In the genomic region with DNA sequence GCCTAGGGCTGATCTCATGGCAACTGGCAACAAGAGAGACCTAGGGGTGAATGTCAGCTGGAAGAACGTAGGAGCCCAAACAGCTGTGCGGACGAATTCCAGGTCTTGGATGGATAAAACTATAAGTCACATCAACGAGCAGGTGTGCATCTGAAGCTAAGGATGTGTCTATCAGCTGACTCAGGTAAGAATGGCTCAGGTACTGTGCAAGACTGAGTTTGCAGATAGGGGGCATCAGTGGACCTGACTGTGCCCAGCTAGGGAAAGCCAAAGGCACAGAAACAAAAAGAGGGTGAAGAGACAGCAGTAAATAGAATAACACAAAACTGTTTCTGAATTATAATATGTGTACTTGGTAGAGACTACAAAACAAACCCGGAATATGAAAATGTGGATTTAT, we compare ENCODE assay signal across 8 cellular contexts.
A peak's percentile ranks its signal among the peaks of the same experiment; 100 is the strongest.
DNase-seq lines count a peak whose midpoint lies in the region; ATAC-seq and TF ChIP-seq lines count a peak whose summit lies in the region.

No MANE protein-coding gene starts in this region.

- no peaks in the 10 kb centered on the region for H3K36me3 Mint-ChIP-seq in activated CD4-positive, alpha-beta T cell treated with anti-CD3 and anti-CD28 coated beads, Interleukin-2, amount 10 ng/mL, durations not matched to agents 24 days and 14 days (ENCODE audit: low read depth)

- peak; percentile 56 for ATAC-seq in Right ventricle myocardium superior (ENCODE audit: poor library complexity)
- ATAC-seq in HG03196 (IDR thresholded peaks at IDR 0.05; ENCODE audit: unreplicated experiment), result peak; percentile 55
- ATAC-seq in GM19452 (IDR thresholded peaks at IDR 0.05; ENCODE audit: unreplicated experiment), result no peak

- no peaks in the 10 kb centered on the region for H3K9me3 Mint-ChIP-seq in activated CD4-positive, alpha-beta T cell treated with anti-CD3 and anti-CD28 coated beads, Interleukin-2, amount 10 ng/mL, durations not matched to agents 24 days and 14 days

- no peak for TF ChIP-seq EP300 in suprapubic skin (IDR thresholded peaks at IDR 0.05)

- H3K36me3 ChIP-seq in suprapubic skin, result no peaks in the 10 kb centered on the region

- intact Hi-C loops in Right ventricle myocardium superior (cut with DNase I) (no loop called here), cardiac septum (cut with DNase I) (no loop called here)
- intact Hi-C loops in activated CD4-positive, alpha-beta T cell treated with anti-CD3 and anti-CD28 coated beads, Interleukin-2, amount 10 ng/mL, durations not matched to agents 24 days and 14 days (cut with micrococcal nuclease), result loop anchor here (5.0 kb wide), 1 partner anchor 50 kb away; no protein-coding TSS in a partner anchor

- H3K4me3 ChIP-seq in fibroblast of the aortic adventitia (ENCODE audit: low read depth, low read length), result no peak overlapping the region
- no peak overlapping the region for H3K4me3 ChIP-seq in suprapubic skin

- H3K4me3 Mint-ChIP-seq in activated CD4-positive, alpha-beta T cell treated with anti-CD3 and anti-CD28 coated beads, Interleukin-2, amount 10 ng/mL, durations not matched to agents 24 days and 14 days, result no peak overlapping the region

- no peaks in the 10 kb centered on the region for H3K27me3 ChIP-seq in suprapubic skin

- peak; percentile 22 for TF ChIP-seq CTCF in fibroblast of the aortic adventitia (IDR thresholded peaks at IDR 0.05; ENCODE audit: insufficient read depth, low read length)
- no peak for TF ChIP-seq CTCF in suprapubic skin (IDR thresholded peaks at IDR 0.05)

- WGBS in suprapubic skin, result 87% methylated on average over 5 of the region's 5 CpGs

- no peaks in the 10 kb centered on the region for H3K9me3 ChIP-seq in suprapubic skin

- peaks cover 5% of the 10 kb centered on the region for H3K4me1 Mint-ChIP-seq in activated CD4-positive, alpha-beta T cell treated with anti-CD3 and anti-CD28 coated beads, Interleukin-2, amount 10 ng/mL, durations not matched to agents 24 days and 14 days

- no peaks in the 10 kb centered on the region for H3K4me1 ChIP-seq in suprapubic skin

- no peak overlapping the region for H3K27ac Mint-ChIP-seq in activated CD4-positive, alpha-beta T cell treated with anti-CD3 and anti-CD28 coated beads, Interleukin-2, amount 10 ng/mL, durations not matched to agents 24 days and 14 days

- H3K27me3 Mint-ChIP-seq in activated CD4-positive, alpha-beta T cell treated with anti-CD3 and anti-CD28 coated beads, Interleukin-2, amount 10 ng/mL, durations not matched to agents 24 days and 14 days, result no peaks in the 10 kb centered on the region

- DNase-seq in Right ventricle myocardium superior (no peak), cardiac septum (ENCODE audit: low spot score) (no peak), fibroblast of the aortic adventitia (ENCODE audit: low read depth) (no peak), suprapubic skin (ENCODE audit: low spot score in 2 of 2) (no peak)
- DNase-seq in activated CD4-positive, alpha-beta T cell treated with anti-CD3 and anti-CD28 coated beads, Interleukin-2, amount 10 ng/mL, durations not matched to agents 24 days and 14 days, result peak; percentile 78
- DNase-seq in stimulated activated CD4-positive, alpha-beta T cell treated with anti-CD3 and anti-CD28 coated beads, TNF-alpha, amount 100 ng/mL, for 4 hours (ENCODE audit: low read depth in 3 of 3), result peak in 2 of 3 experiments; percentile 3 to 13

- no peak for TF ChIP-seq POLR2A in suprapubic skin (IDR thresholded peaks at IDR 0.05)

- H3K27ac ChIP-seq in suprapubic skin, result no peak overlapping the region

Comparison
In these comparisons a context has a peak if more than half of its experiments do, and no peak if none do; other contexts are left out.
1. DNase-seq: peak in activated CD4-positive, alpha-beta T cell treated with anti-CD3 and anti-CD28 coated beads, Interleukin-2, amount 10 ng/mL, durations not matched to agents 24 days and 14 days (single experiment) and stimulated activated CD4-positive, alpha-beta T cell treated with anti-CD3 and anti-CD28 coated beads, TNF-alpha, amount 100 ng/mL, for 4 hours (2 of 3); none in Right ventricle myocardium superior (single experiment), cardiac septum (single experiment), fibroblast of the aortic adventitia (single experiment) and suprapubic skin (0 of 2).